In genomic region chr12:52692253-52692652, GRCh38 we compare ENCODE assay signal across 15 cellular contexts. TPM values are rescaled to one million over a fixed set of nuclear protein-coding genes. Genes with fewer than 3 reads are reported as not detected.
A peak's percentile ranks its signal among the peaks of the same experiment; 100 is the strongest.
DNase-seq lines count a peak whose midpoint lies in the region; TF ChIP-seq lines count a peak whose summit lies in the region.
"Had no signal": no experiment of that assay in that cellular context is flagged by ENCODE, and none has a peak within 500 bp of the region (broad histone marks: within the 10 kb centered on the region; RNA-seq: fewer than 3 reads in every experiment).

No MANE protein-coding gene starts in this region.

- DNase-seq in 8988T (peak; percentile 63), ELF-1 (ENCODE audit: low read depth, low spot score) (peak; percentile 62), SK-MEL-5 (ENCODE audit: low read depth, low spot score) (peak; percentile 52), erythroblast (lab: John Stamatoyannopoulos, UW) (peak; percentile 28 to 30), NCI-H510A (lab: John Stamatoyannopoulos, UW) (no peak), HCEC 1CT (no peak), A673 (ENCODE audit: low spot score) (no peak), smooth muscle cell (lab: John Stamatoyannopoulos, UW; ENCODE audit: unreplicated experiment) (no peak)
- DNase-seq: activated CD4-positive, alpha-beta memory T cell treated with anti-CD3 and anti-CD28 coated beads for 36 hours; body of pancreas; stimulated activated CD4-positive, alpha-beta T cell treated with anti-CD3 and anti-CD28 coated beads, Interleukin-2, amount 100 ng/mL, for 48 hours had no signal

- POLR2A ChIA-PET in A673 (lab: Charles Lee; ENCODE audit: low non-redundant PET): no interaction called here

- H3K9me3 ChIP-seq in A673 (ENCODE audit: low read depth, low read length, poor library complexity, severe bottlenecking) (no peaks in the 10 kb centered on the region), smooth muscle cell (replicated peaks; ENCODE audit: low read depth) (no peaks in the 10 kb centered on the region)
- H3K9me3 ChIP-seq: body of pancreas, right atrium auricular region had no signal

- CTCF ChIA-PET in A673 (lab: Charles Lee): no interaction called here

- H3K27ac ChIP-seq in A673 (ENCODE audit: low read depth, low read length, poor library complexity, severe bottlenecking): no peak overlapping the region
- no peak overlapping the region for H3K27ac ChIP-seq in smooth muscle cell (ENCODE audit: low read depth)
- H3K27ac ChIP-seq: body of pancreas, right atrium auricular region had no signal

- H3K27me3 ChIP-seq in A673 (replicated peaks; ENCODE audit: insufficient read depth, low read depth, low read length, poor library complexity) (no peaks in the 10 kb centered on the region), smooth muscle cell (ENCODE audit: low read depth) (peaks cover 88% of the 10 kb centered on the region)
- H3K27me3 ChIP-seq: body of pancreas, right atrium auricular region had no signal

- no peak overlapping the region for H3K4me2 ChIP-seq in smooth muscle cell

- no peak overlapping the region for H3K4me3 ChIP-seq in A673 (ENCODE audit: low read depth, low read length, poor library complexity, severe bottlenecking)
- H3K4me3 ChIP-seq in smooth muscle cell: no peak overlapping the region
- H3K4me3 ChIP-seq: body of pancreas, right atrium auricular region had no signal

- no TSS peak for BruUV-seq in A673 (replicated peaks; lab: Mats Ljungman, UMichigan)

- H3F3A ChIP-seq in smooth muscle cell (ENCODE audit: low read depth): no peaks in the 10 kb centered on the region

- no peaks in the 10 kb centered on the region for H3K79me2 ChIP-seq in smooth muscle cell (ENCODE audit: low read depth)

- no peaks in the 10 kb centered on the region for H4K20me1 ChIP-seq in smooth muscle cell (ENCODE audit: low read depth)

- H2AFZ ChIP-seq in smooth muscle cell (ENCODE audit: low read depth): no peak overlapping the region

- no peaks in the 10 kb centered on the region for H3K36me3 ChIP-seq in A673 (ENCODE audit: insufficient read depth, low read length, poor library complexity, severe bottlenecking)
- H3K36me3 ChIP-seq in smooth muscle cell (ENCODE audit: low read depth): no peaks in the 10 kb centered on the region
- H3K36me3 ChIP-seq: right atrium auricular region had no signal

- H3K9ac ChIP-seq in smooth muscle cell (ENCODE audit: low read depth): no peak overlapping the region

- 41% methylated on average over 8 of the region's 8 CpGs for WGBS in smooth muscle cell (ENCODE audit: low lambda C conversion rate)

- in situ Hi-C loops in SK-MEL-5 (cut with HindIII; ENCODE audit: low pct_unique_long_range_greater_than_20kb, low sequenced_read_pairs): no loop called here

- intact Hi-C loops in A673 (cut with micrococcal nuclease; ENCODE audit: unreplicated experiment): no loop called here

- no peak for TF ChIP-seq POLR2A in erythroblast (IDR thresholded peaks at IDR 0.05; ENCODE audit: low read length)

- no peaks in the 10 kb centered on the region for H3K4me1 ChIP-seq in A673 (ENCODE audit: insufficient read depth, low read length, poor library complexity, severe bottlenecking)
- no peaks in the 10 kb centered on the region for H3K4me1 ChIP-seq in smooth muscle cell (ENCODE audit: low read depth)

- TF ChIP-seq CTCF in A673 (conservative IDR thresholded peaks at IDR 0.05; ENCODE audit: low read depth, low read length) (no peak), smooth muscle cell (IDR thresholded peaks at IDR 0.05; ENCODE audit: borderline replicate concordance, insufficient read depth, poor library complexity, severe bottlenecking) (no peak)

RNA-seq across cellular contexts. Expression of gene KRT77, which starts 11.1 kb away (rescaled TPM):
- total RNA-seq in SK-MEL-5 (2014; rRNA removed; shearing (Covaris generic)): not detected in 2 replicates
- not detected in 2 replicates for polyA plus RNA-seq in SK-MEL-5 (2015; cell fraction: cytosol; rRNA removed)
- polyA plus RNA-seq in SK-MEL-5 (2015; cell fraction: nucleus; rRNA removed): not detected in 2 replicates
- total RNA-seq in A673 (2021): not detected in 2 replicates
- total RNA-seq in smooth muscle cell: 3.8 TPM in 1 of 2 replicates, not detected in the other
- not detected in 2 replicates for polyA plus RNA-seq in smooth muscle cell
- total RNA-seq: activated CD4-positive, alpha-beta memory T cell treated with anti-CD3 and anti-CD28 coated beads for 36 hours; body of pancreas; kidney epithelial cell; right atrium auricular region; ureter had no signal
- polyA plus RNA-seq: BJ had no signal

RNA-seq across cellular contexts. Expression of gene KRT1, which starts 12.0 kb away (rescaled TPM):
- total RNA-seq in SK-MEL-5 (2014; rRNA removed; shearing (Covaris generic)): not detected in 2 replicates
- not detected in 2 replicates for polyA plus RNA-seq in SK-MEL-5 (2015; cell fraction: cytosol; rRNA removed)
- not detected in 2 replicates for polyA plus RNA-seq in SK-MEL-5 (2015; cell fraction: nucleus; rRNA removed)
- total RNA-seq in A673 (2021): not detected in 2 replicates
- total RNA-seq in smooth muscle cell: 11.1 and 13.5 TPM in 2 replicates
- 3.1 and 5.6 TPM in 2 replicates for polyA plus RNA-seq in smooth muscle cell
- total RNA-seq: activated CD4-positive, alpha-beta memory T cell treated with anti-CD3 and anti-CD28 coated beads for 36 hours; body of pancreas; kidney epithelial cell; right atrium auricular region; ureter had no signal
- polyA plus RNA-seq: BJ had no signal

RNA-seq across cellular contexts. Expression of gene KRT2, which starts 40.2 kb away (rescaled TPM):
- not detected in 2 replicates for total RNA-seq in SK-MEL-5 (2014; rRNA removed; shearing (Covaris generic))
- not detected in 2 replicates for polyA plus RNA-seq in SK-MEL-5 (2015; cell fraction: cytosol; rRNA removed)
- not detected in 2 replicates for polyA plus RNA-seq in SK-MEL-5 (2015; cell fraction: nucleus; rRNA removed)
- total RNA-seq in A673 (2021): not detected in 2 replicates
- total RNA-seq in smooth muscle cell: not detected in 2 replicates
- polyA plus RNA-seq in smooth muscle cell: not detected in 2 replicates
- total RNA-seq: activated CD4-positive, alpha-beta memory T cell treated with anti-CD3 and anti-CD28 coated beads for 36 hours; body of pancreas; kidney epithelial cell; right atrium auricular region; ureter had no signal
- polyA plus RNA-seq: BJ had no signal

Comparison
In these comparisons a context has a peak if more than half of its experiments do, and no peak if none do; other contexts are left out.
1. DNase-seq: peak in 8988T (single experiment), ELF-1 (single experiment), SK-MEL-5 (single experiment) and erythroblast (2 of 2); none in NCI-H510A (single experiment), HCEC 1CT (single experiment), A673 (single experiment) and smooth muscle cell (single experiment).
2. RNA of gene KRT1, which starts 12.0 kb away (total RNA-seq): 11.1 to 13.5 TPM in smooth muscle cell; not detected in SK-MEL-5 and not detected in A673; every median in the first group is over 10 times any median in the second.